30 cellular contexts compared by ENCODE assay signal in genomic region chr10:7006614-7007013, GRCh38.
"Had no signal": no experiment of that assay in that cellular context is flagged by ENCODE, and none has a peak within 500 bp of the region (broad histone marks: within the 10 kb centered on the region; RNA-seq: fewer than 3 reads in every experiment).

No MANE protein-coding gene starts in this region.

- H3K4me1 ChIP-seq: neural progenitor cell, parathyroid adenoma, psoas muscle, right lobe of liver, sigmoid colon, stomach, thyroid gland, tibial nerve, upper lobe of right lung, uterus had no signal

- H3K27ac ChIP-seq: neural progenitor cell, ovary, parathyroid adenoma, psoas muscle, right lobe of liver, sigmoid colon, spleen, stomach, thoracic aorta, thyroid gland, tibial nerve, upper lobe of right lung, uterus had no signal

- H3K9ac ChIP-seq: neural progenitor cell, parathyroid adenoma had no signal

- H3K4me3 Mint-ChIP-seq: naive thymus-derived CD4-positive, alpha-beta T cell; natural killer cell; nephron; neural progenitor cell; stimulated activated memory B cell treated with anti-CD40 and anti-IgM and Interleukin-4, amounts not matched to agents 10 μg/mL and 1 μg/mL and 100 μg/mL, for 72 hours; stimulated activated naive CD8-positive, alpha-beta T cell treated with anti-CD3 and anti-CD28 coated beads, Interleukin-15, Interleukin-2, amounts not matched to agents 100 ng/mL and 50 ng/mL, for 24 hours had no signal

- DNase-seq: naive thymus-derived CD4-positive, alpha-beta T cell; natural killer cell; occipital lobe; ovary; posterior cingulate gyrus; psoas muscle; right cardiac atrium; right lobe of liver; sigmoid colon; spleen; stimulated activated CD4-positive, alpha-beta T cell treated with anti-CD3 and anti-CD28 coated beads, Interleukin-12 subunit alpha, Interleukin-12 subunit beta, amount 100 ng/mL, for 4 hours; stimulated activated CD4-positive, alpha-beta T cell treated with anti-CD3 and anti-CD28 coated beads, Interleukin-1b, Interleukin-23, amount 100 ng/mL, for 48 hours; stimulated activated CD4-positive, alpha-beta T cell treated with anti-CD3 and anti-CD28 coated beads, Interleukin-4, amount 100 ng/mL, for 1 hour; stimulated activated CD4-positive, alpha-beta T cell treated with anti-CD3 and anti-CD28 coated beads, Interleukin-4, amount 100 ng/mL, for 4 hours; stimulated activated CD8-positive, alpha-beta memory T cell treated with anti-CD3 and anti-CD28 coated beads, Interleukin-4, amount 100 ng/mL, for 48 hours; stimulated activated naive CD4-positive, alpha-beta T cell treated with Interleukin-2 at 50 U/mL for 16 hours; stomach; thyroid gland; trophoblast cell; upper lobe of right lung; uterus had no signal

- H2AFZ ChIP-seq: neural progenitor cell, parathyroid adenoma had no signal

- H3K79me2 ChIP-seq: parathyroid adenoma had no signal

- H3K36me3 Mint-ChIP-seq: neural progenitor cell; stimulated activated memory B cell treated with anti-CD40 and anti-IgM and Interleukin-4, amounts not matched to agents 10 μg/mL and 1 μg/mL and 100 μg/mL, for 72 hours had no signal

- H3K9me3 ChIP-seq: ovary, psoas muscle, right lobe of liver, sigmoid colon, spleen, stomach, thoracic aorta, thyroid gland, tibial nerve, upper lobe of right lung, uterus had no signal

- H3K36me3 ChIP-seq: neural progenitor cell, ovary, right lobe of liver, sigmoid colon, spleen, stomach, thoracic aorta, thyroid gland, tibial nerve, upper lobe of right lung, uterus had no signal

- H3K4me2 ChIP-seq: neural progenitor cell, smooth muscle cell had no signal

- H3K27me3 Mint-ChIP-seq: stimulated activated memory B cell treated with anti-CD40 and anti-IgM and Interleukin-4, amounts not matched to agents 10 μg/mL and 1 μg/mL and 100 μg/mL, for 72 hours; stimulated activated naive CD8-positive, alpha-beta T cell treated with anti-CD3 and anti-CD28 coated beads, Interleukin-15, Interleukin-2, amounts not matched to agents 100 ng/mL and 50 ng/mL, for 24 hours had no signal

- ATAC-seq: naive thymus-derived CD4-positive, alpha-beta T cell; natural killer cell; psoas muscle; right cardiac atrium; right lobe of liver; stimulated activated memory B cell treated with anti-CD40 and anti-IgM and Interleukin-4, amounts not matched to agents 10 μg/mL and 1 μg/mL and 100 μg/mL, for 72 hours; upper lobe of right lung had no signal

- H3K27me3 ChIP-seq: neural progenitor cell, ovary, right lobe of liver, sigmoid colon, spleen, stomach, thyroid gland, tibial nerve, upper lobe of right lung, uterus had no signal

- H3K9me3 Mint-ChIP-seq: natural killer cell; neural progenitor cell; stimulated activated memory B cell treated with anti-CD40 and anti-IgM and Interleukin-4, amounts not matched to agents 10 μg/mL and 1 μg/mL and 100 μg/mL, for 72 hours; stimulated activated naive CD8-positive, alpha-beta T cell treated with anti-CD3 and anti-CD28 coated beads, Interleukin-15, Interleukin-2, amounts not matched to agents 100 ng/mL and 50 ng/mL, for 24 hours had no signal

- H3K4me1 Mint-ChIP-seq: nephron; neural progenitor cell; stimulated activated memory B cell treated with anti-CD40 and anti-IgM and Interleukin-4, amounts not matched to agents 10 μg/mL and 1 μg/mL and 100 μg/mL, for 72 hours had no signal

- H3K27ac Mint-ChIP-seq: naive thymus-derived CD4-positive, alpha-beta T cell; natural killer cell; nephron; neural progenitor cell; progenitor cell of endocrine pancreas; stimulated activated memory B cell treated with anti-CD40 and anti-IgM and Interleukin-4, amounts not matched to agents 10 μg/mL and 1 μg/mL and 100 μg/mL, for 72 hours; stimulated activated naive CD8-positive, alpha-beta T cell treated with anti-CD3 and anti-CD28 coated beads, Interleukin-15, Interleukin-2, amounts not matched to agents 100 ng/mL and 50 ng/mL, for 24 hours had no signal

- H3K4me3 ChIP-seq: neural progenitor cell, ovary, psoas muscle, right lobe of liver, sigmoid colon, smooth muscle cell, spleen, stomach, thoracic aorta, thyroid gland, tibial nerve, upper lobe of right lung, uterus had no signal
